ENCODE assay signal across 30 cellular contexts in genomic region chr17:69959291-69959690, GRCh38.
"Had no signal": no experiment of that assay in that cellular context is flagged by ENCODE, and none has a peak within 500 bp of the region (broad histone marks: within the 10 kb centered on the region; RNA-seq: fewer than 3 reads in every experiment).

No MANE protein-coding gene starts in this region.

- H3K4me1 ChIP-seq: ascending aorta, colonic mucosa had no signal

- H3K36me3 Mint-ChIP-seq: activated CD4-positive, alpha-beta memory T cell treated with anti-CD3 and anti-CD28 coated beads for 36 hours; activated naive CD4-positive, alpha-beta T cell treated with anti-CD3 and anti-CD28 coated beads, Interleukin-2, amount 10 ng/mL, durations not matched to agents 7 days and 5 days; activated naive CD4-positive, alpha-beta T cell treated with anti-CD3 and anti-CD28 coated beads, Interleukin-2, amount 50 U/mL, for 72 hours; activated naive CD8-positive, alpha-beta T cell treated with anti-CD3 and anti-CD28 coated beads, Interleukin-2, amount 10 ng/mL, durations not matched to agents 7 days and 5 days had no signal

- H3K27me3 Mint-ChIP-seq: activated CD4-positive, alpha-beta memory T cell treated with anti-CD3 and anti-CD28 coated beads for 36 hours; activated CD4-positive, alpha-beta T cell treated with anti-CD3 and anti-CD28 coated beads for 36 hours; activated CD4-positive, alpha-beta T cell treated with anti-CD3 and anti-CD28 coated beads, Interleukin-2, amount 10 ng/mL, durations not matched to agents 24 days and 14 days; activated naive CD4-positive, alpha-beta T cell treated with anti-CD3 and anti-CD28 coated beads, Interleukin-2, amount 10 ng/mL, durations not matched to agents 7 days and 5 days; activated naive CD8-positive, alpha-beta T cell treated with anti-CD3 and anti-CD28 coated beads, Interleukin-2, amount 10 ng/mL, durations not matched to agents 7 days and 5 days; activated T-cell treated with anti-CD3 and anti-CD28 coated beads, Interleukin-2, amount 50 U/mL, for 24 hours; T-helper 17 cell had no signal

- H3K9me3 ChIP-seq: ascending aorta, body of pancreas, colonic mucosa, esophagus muscularis mucosa, gastroesophageal sphincter had no signal

- DNase-seq: activated CD4-positive, alpha-beta memory T cell treated with anti-CD3 and anti-CD28 coated beads for 36 hours; activated CD4-positive, alpha-beta T cell treated with anti-CD3 and anti-CD28 coated beads for 36 hours; activated CD4-positive, alpha-beta T cell treated with anti-CD3 and anti-CD28 coated beads, Interleukin-2, amount 10 ng/mL, durations not matched to agents 24 days and 14 days; activated CD4-positive, CD25-positive, alpha-beta regulatory T cell; activated CD4-positive, CD25-positive, alpha-beta regulatory T cell treated with anti-CD3 and anti-CD28 coated beads, Interleukin-2, amount 50 U/mL, for 72 hours; activated CD8-positive, alpha-beta memory T cell treated with anti-CD3 and anti-CD28 coated beads, Interleukin-2, amount 50 U/mL, for 48 hours; activated gamma-delta T cell; activated naive CD4-positive, alpha-beta T cell; activated naive CD4-positive, alpha-beta T cell treated with anti-CD3 and anti-CD28 coated beads, Interleukin-2, amount 10 ng/mL, durations not matched to agents 7 days and 5 days; activated naive CD8-positive, alpha-beta T cell treated with anti-CD3 and anti-CD28 coated beads, Interleukin-2, amount 10 ng/mL, durations not matched to agents 7 days and 5 days; activated T-cell treated with anti-CD3 and anti-CD28 coated beads for 4 hours; activated T-cell treated with anti-CD3 and anti-CD28 coated beads, Interleukin-2, amount 50 U/mL, for 24 hours; activated T-cell treated with anti-CD3 and anti-CD28 coated beads, Interleukin-2, amount 50 U/mL, for 72 hours; body of pancreas; central memory CD4-positive, alpha-beta T cell; cerebellar nuclear complex; colonic mucosa; effector memory CD4-positive, alpha-beta T cell; endodermal cell; foreskin melanocyte; hippocampal formation; T-helper 1 cell; T-helper 17 cell; T1000 had no signal

- H3K27me3 ChIP-seq: ascending aorta, body of pancreas, colonic mucosa, esophagus muscularis mucosa, gastroesophageal sphincter had no signal

- H3K27ac Mint-ChIP-seq: activated CD4-positive, alpha-beta memory T cell treated with anti-CD3 and anti-CD28 coated beads for 36 hours; activated CD4-positive, alpha-beta T cell treated with anti-CD3 and anti-CD28 coated beads for 36 hours; activated CD4-positive, alpha-beta T cell treated with anti-CD3 and anti-CD28 coated beads, Interleukin-2, amount 10 ng/mL, durations not matched to agents 24 days and 14 days; activated naive CD4-positive, alpha-beta T cell treated with anti-CD3 and anti-CD28 coated beads, Interleukin-2, amount 10 ng/mL, durations not matched to agents 7 days and 5 days; activated naive CD4-positive, alpha-beta T cell treated with anti-CD3 and anti-CD28 coated beads, Interleukin-2, amount 50 U/mL, for 72 hours; activated naive CD8-positive, alpha-beta T cell treated with anti-CD3 and anti-CD28 coated beads, Interleukin-2, amount 10 ng/mL, durations not matched to agents 7 days and 5 days; activated T-cell treated with anti-CD3 and anti-CD28 coated beads, Interleukin-2, amount 50 U/mL, for 24 hours; activated T-cell treated with anti-CD3 and anti-CD28 coated beads, Interleukin-2, amount 50 U/mL, for 72 hours; endodermal cell; T-helper 17 cell; T-helper 2 cell treated with Interferon-gamma antibody and Interleukin-4, amounts not matched to agents 5 μg/mL and 100 μg/mL, for 36 hours had no signal

- H3K4me3 Mint-ChIP-seq: activated CD4-positive, alpha-beta memory T cell treated with anti-CD3 and anti-CD28 coated beads for 36 hours; activated CD4-positive, alpha-beta T cell treated with anti-CD3 and anti-CD28 coated beads for 36 hours; activated CD4-positive, alpha-beta T cell treated with anti-CD3 and anti-CD28 coated beads, Interleukin-2, amount 10 ng/mL, durations not matched to agents 24 days and 14 days; activated naive CD4-positive, alpha-beta T cell treated with anti-CD3 and anti-CD28 coated beads, Interleukin-2, amount 10 ng/mL, durations not matched to agents 7 days and 5 days; activated naive CD8-positive, alpha-beta T cell treated with anti-CD3 and anti-CD28 coated beads, Interleukin-2, amount 10 ng/mL, durations not matched to agents 7 days and 5 days; activated T-cell treated with anti-CD3 and anti-CD28 coated beads, Interleukin-2, amount 50 U/mL, for 24 hours; activated T-cell treated with anti-CD3 and anti-CD28 coated beads, Interleukin-2, amount 50 U/mL, for 72 hours; endodermal cell; T-helper 17 cell; T-helper 2 cell treated with Interferon-gamma antibody and Interleukin-4, amounts not matched to agents 5 μg/mL and 100 μg/mL, for 36 hours had no signal

- H3K4me1 Mint-ChIP-seq: activated CD4-positive, alpha-beta T cell treated with anti-CD3 and anti-CD28 coated beads for 36 hours; activated CD4-positive, alpha-beta T cell treated with anti-CD3 and anti-CD28 coated beads, Interleukin-2, amount 10 ng/mL, durations not matched to agents 24 days and 14 days; activated naive CD4-positive, alpha-beta T cell treated with anti-CD3 and anti-CD28 coated beads, Interleukin-2, amount 10 ng/mL, durations not matched to agents 7 days and 5 days; activated naive CD8-positive, alpha-beta T cell treated with anti-CD3 and anti-CD28 coated beads, Interleukin-2, amount 10 ng/mL, durations not matched to agents 7 days and 5 days; T-helper 17 cell had no signal

- H3K9me3 Mint-ChIP-seq: activated CD4-positive, alpha-beta memory T cell treated with anti-CD3 and anti-CD28 coated beads for 36 hours; activated CD4-positive, alpha-beta T cell treated with anti-CD3 and anti-CD28 coated beads, Interleukin-2, amount 10 ng/mL, durations not matched to agents 24 days and 14 days; activated T-cell treated with anti-CD3 and anti-CD28 coated beads, Interleukin-2, amount 50 U/mL, for 24 hours; endodermal cell had no signal

- H3K27ac ChIP-seq: ascending aorta, body of pancreas, cardiac muscle cell, colonic mucosa, esophagus muscularis mucosa, gastroesophageal sphincter had no signal

- H3K4me3 ChIP-seq: ascending aorta, body of pancreas, cardiac muscle cell, colonic mucosa, esophagus muscularis mucosa, gastroesophageal sphincter had no signal

- H3K36me3 ChIP-seq: ascending aorta, cardiac muscle cell, colonic mucosa, esophagus muscularis mucosa, gastroesophageal sphincter had no signal
